ENCODE assay signal across 21 cellular contexts in the genomic region with DNA sequence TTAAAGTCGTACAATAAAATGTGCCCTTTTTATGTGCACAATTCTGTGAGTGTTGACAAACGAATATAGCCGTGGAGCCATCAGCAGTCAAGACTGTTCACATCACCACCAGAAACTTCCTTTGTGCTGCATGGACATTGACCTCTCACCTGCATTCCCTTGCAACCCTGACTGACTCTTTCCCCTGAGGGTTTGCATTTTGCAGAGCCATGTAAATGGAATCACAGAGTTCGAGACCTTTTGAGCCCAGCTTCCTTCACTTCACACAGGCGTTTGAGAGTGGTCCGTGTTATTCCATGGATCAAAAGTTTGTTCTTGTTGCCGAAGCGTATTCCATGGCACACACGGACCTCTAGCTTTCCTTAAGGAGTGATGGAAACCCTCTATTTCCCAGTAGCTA.
A peak's percentile ranks its signal among the peaks of the same experiment; 100 is the strongest.
DNase-seq lines count a peak whose midpoint lies in the region; ATAC-seq and TF ChIP-seq lines count a peak whose summit lies in the region.
"Had no signal": no experiment of that assay in that cellular context is flagged by ENCODE, and none has a peak within 500 bp of the region (broad histone marks: within the 10 kb centered on the region; RNA-seq: fewer than 3 reads in every experiment).

No MANE protein-coding gene starts in this region.

- no peak overlapping the region for H2BK5ac ChIP-seq in trophoblast cell (ENCODE audit: low read depth, low read length, poor library complexity)

- no peak overlapping the region for H3K4me3 ChIP-seq in trophoblast cell (ENCODE audit: low read depth, low read length)
- no peak overlapping the region for H3K4me3 ChIP-seq in tibial artery
- H3K4me3 ChIP-seq: BLaER1 treated with 17β-estradiol and CSF1 and Interleukin-3, amounts not matched to agents 10 nM and 100 nM had no signal

- no peak overlapping the region for H3K14ac ChIP-seq in trophoblast cell (ENCODE audit: low read length)

- H3K79me2 ChIP-seq in trophoblast cell (ENCODE audit: control insufficient read depth, insufficient read depth, low read length, poor library complexity): no peaks in the 10 kb centered on the region

- TF ChIP-seq CTCF in tibial artery (IDR thresholded peaks at IDR 0.05): no peak

- H3K36me3 ChIP-seq in trophoblast cell (ENCODE audit: control insufficient read depth in 1 of 2, insufficient read depth in 2 of 2, low read length in 2 of 2) (no peaks in the 10 kb centered on the region), tibial artery (no peaks in the 10 kb centered on the region)
- H3K36me3 ChIP-seq: BE2C; BLaER1 treated with 17β-estradiol and CSF1 and Interleukin-3, amounts not matched to agents 10 nM and 100 nM had no signal

- H3K9ac ChIP-seq in trophoblast cell (ENCODE audit: low read length): no peak overlapping the region
- H3K9ac ChIP-seq: BLaER1 treated with 17β-estradiol and CSF1 and Interleukin-3, amounts not matched to agents 10 nM and 100 nM had no signal

- no peak overlapping the region for H4K12ac ChIP-seq in trophoblast cell (ENCODE audit: low read depth, low read length)

- no peak overlapping the region for H3K18ac ChIP-seq in trophoblast cell (ENCODE audit: low read length)

- H2AK5ac ChIP-seq in trophoblast cell (ENCODE audit: low read length): no peak overlapping the region

- no peak overlapping the region for H2AFZ ChIP-seq in trophoblast cell (ENCODE audit: insufficient read depth, low read length, poor library complexity)

- H4K91ac ChIP-seq in trophoblast cell (ENCODE audit: low read depth, low read length): no peak overlapping the region

- no peak overlapping the region for H4K8ac ChIP-seq in trophoblast cell (ENCODE audit: low read depth, low read length)

- H3K79me1 ChIP-seq in trophoblast cell (ENCODE audit: low read length): peaks cover 2% of the 10 kb centered on the region

- H3K27me3 ChIP-seq in trophoblast cell (ENCODE audit: insufficient read depth, low read length) (no peaks in the 10 kb centered on the region), tibial artery (peaks cover 0 to 5% of the 10 kb centered on the region in 2 donors)
- H3K27me3 ChIP-seq: BLaER1 treated with 17β-estradiol and CSF1 and Interleukin-3, amounts not matched to agents 10 nM and 100 nM had no signal

- H2BK120ac ChIP-seq in trophoblast cell (ENCODE audit: insufficient read depth, low read length, poor library complexity): no peak overlapping the region

- ATAC-seq in HG02852 (IDR thresholded peaks at IDR 0.05; ENCODE audit: unreplicated experiment): no peak

- H3K9me3 ChIP-seq in trophoblast cell (ENCODE audit: insufficient read depth, low read depth, low read length): peaks cover 2% of the 10 kb centered on the region
- H3K9me3 ChIP-seq in tibial artery: no peaks in the 10 kb centered on the region
- H3K9me3 ChIP-seq: BE2C had no signal

- no peak overlapping the region for H2BK12ac ChIP-seq in trophoblast cell (ENCODE audit: low read length)

- H3K23ac ChIP-seq in trophoblast cell (ENCODE audit: low read length): no peak overlapping the region

- H3K4me2 ChIP-seq in trophoblast cell (ENCODE audit: low read length): peak overlapping the region; percentile 39
- H3K4me2 ChIP-seq: BLaER1 treated with 17β-estradiol and CSF1 and Interleukin-3, amounts not matched to agents 10 nM and 100 nM had no signal

- DNase-seq in ELF-1 (ENCODE audit: low read depth, low spot score): peak; percentile 73
- DNase-seq in caudate nucleus (lab: John Stamatoyannopoulos, UW): no peak
- peak; percentile 69 for DNase-seq in islet precursor cell
- peak; percentile 8 to 68 for DNase-seq in trophoblast cell
- no peak for DNase-seq in superior temporal gyrus (ENCODE audit: extremely low spot score)
- DNase-seq in tibial artery: no peak
- DNase-seq: ACHN; AML-193; BE2C; CD4-positive, alpha-beta T cell; CD8-positive, alpha-beta memory T cell; DMS 273 treated with DMSO at 0.1 percent for 48 hours; DMS79; EL; GF-D8; GOT3; H7; HCEC 1CT had no signal

- H3K4me1 ChIP-seq in trophoblast cell (ENCODE audit: control insufficient read depth in 1 of 2, insufficient read depth in 2 of 2, low read length in 2 of 2) (peaks cover 7 to 9% of the 10 kb centered on the region in 2 experiments), tibial artery (no peaks in the 10 kb centered on the region)
- H3K4me1 ChIP-seq: BE2C; BLaER1 treated with 17β-estradiol and CSF1 and Interleukin-3, amounts not matched to agents 10 nM and 100 nM had no signal

- intact Hi-C loops in tibial artery (cut with DNase I; ENCODE audit: low total_unique reads): no loop called here

- WGBS in trophoblast cell (ENCODE audit: extremely low coverage, insufficient coverage, insufficient read length): no CpG with 5 or more reads among the region's 9 CpGs

- H3K27ac ChIP-seq in caudate nucleus (ENCODE audit: low read depth, low read length) (peak overlapping the region; percentile 62), trophoblast cell (ENCODE audit: low read depth, low read length) (no peak overlapping the region), tibial artery (no peak overlapping the region)
- H3K27ac ChIP-seq: 22Rv1; BLaER1 treated with 17β-estradiol and CSF1 and Interleukin-3, amounts not matched to agents 10 nM and 100 nM had no signal

- H3K4ac ChIP-seq in trophoblast cell (ENCODE audit: low read depth, low read length): no peak overlapping the region

Comparison
In these comparisons a context has a peak if more than half of its experiments do, and no peak if none do; other contexts are left out.
1. DNase-seq: peak in ELF-1 (single experiment), islet precursor cell (single experiment) and trophoblast cell (2 of 2); none in caudate nucleus (0 of 61), superior temporal gyrus (single experiment) and tibial artery (0 of 2).